Comparison of ENCODE assay signal across 11 cellular contexts in the genomic region with DNA sequence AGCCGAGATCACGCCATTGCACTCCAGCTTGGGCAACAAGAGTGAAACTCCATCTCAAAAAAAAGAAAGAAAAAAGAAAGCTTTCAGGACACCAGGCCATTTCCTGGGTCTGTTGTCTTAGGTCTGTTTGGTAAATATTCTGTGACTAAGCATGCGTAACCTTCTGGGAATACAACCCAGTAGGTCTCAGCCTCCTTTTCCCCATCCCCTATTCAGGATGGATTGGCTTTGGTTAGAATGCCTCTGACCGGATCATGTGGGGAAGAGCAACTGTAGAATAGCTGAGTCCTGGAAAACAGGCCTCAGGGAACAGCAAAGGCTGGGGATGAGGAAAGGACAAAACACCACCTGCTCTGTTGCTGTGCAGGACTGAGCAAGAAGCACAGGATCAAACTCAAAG. TPM values are rescaled to one million over a fixed set of nuclear protein-coding genes. Genes with fewer than 3 reads are reported as not detected.
DNase-seq lines count a peak whose midpoint lies in the region; ATAC-seq and TF ChIP-seq lines count a peak whose summit lies in the region.
"Had no signal": no experiment of that assay in that cellular context is flagged by ENCODE, and none has a peak within 500 bp of the region (broad histone marks: within the 10 kb centered on the region; RNA-seq: fewer than 3 reads in every experiment).

No MANE protein-coding gene starts in this region.

- H3K27ac ChIP-seq in hepatocyte: peak overlapping the region; percentile 91
- peak overlapping the region in 4 of 5 donors; percentile 91 to 94 (median 92) for H3K27ac ChIP-seq in stomach
- no peak overlapping the region for H3K27ac ChIP-seq in SK-N-SH (ENCODE audit: low read depth in 2 of 2, low read length in 1 of 2)

- H3K4me3 Mint-ChIP-seq in activated CD4-positive, alpha-beta T cell treated with anti-CD3 and anti-CD28 coated beads, Interleukin-2, amount 10 ng/mL, durations not matched to agents 24 days and 14 days: peak overlapping the region; percentile 99
- peak overlapping the region; percentile 41 for H3K4me3 Mint-ChIP-seq in WTC11

- WGBS in hepatocyte (ENCODE audit: low lambda C conversion rate, missing lambda C conversion rate): 91% methylated on average over 4 of the region's 4 CpGs
- 91 to 98% (median 95%) methylated on average over 4 of the region's 4 CpGs for WGBS in stomach, 5 donors
- 100% methylated on average over 4 of the region's 4 CpGs for WGBS in SK-N-SH (ENCODE audit: low lambda C conversion rate)

- H3K36me3 Mint-ChIP-seq in activated CD4-positive, alpha-beta T cell treated with anti-CD3 and anti-CD28 coated beads, Interleukin-2, amount 10 ng/mL, durations not matched to agents 24 days and 14 days (ENCODE audit: low read depth): peaks cover 3% of the 10 kb centered on the region
- H3K36me3 Mint-ChIP-seq in WTC11: peaks cover 8% of the 10 kb centered on the region

- H4K20me1 ChIP-seq in hepatocyte (ENCODE audit: insufficient read depth, poor library complexity, severe bottlenecking): no peaks in the 10 kb centered on the region
- no peaks in the 10 kb centered on the region for H4K20me1 ChIP-seq in SK-N-SH (ENCODE audit: insufficient read depth)

- CTCF ChIA-PET in WTC11 (lab: Charles Lee): interaction anchor here (1.2 kb wide), 1 partner anchor 299 kb away, joined by 4 read pairs; no protein-coding TSS in a partner anchor
- CTCF ChIA-PET in SK-N-SH (lab: Yijun Ruan, JAX): no interaction called here

- H3F3A ChIP-seq in SK-N-SH (replicated peaks; ENCODE audit: insufficient read depth): peaks cover 14% of the 10 kb centered on the region

- H3K9me2 ChIP-seq in hepatocyte (replicated peaks; ENCODE audit: insufficient read depth) (no peaks in the 10 kb centered on the region), SK-N-SH (no peaks in the 10 kb centered on the region)

- H3K27ac Mint-ChIP-seq in activated CD4-positive, alpha-beta T cell treated with anti-CD3 and anti-CD28 coated beads, Interleukin-2, amount 10 ng/mL, durations not matched to agents 24 days and 14 days: peak overlapping the region; percentile 99
- peak overlapping the region; percentile 91 for H3K27ac Mint-ChIP-seq in WTC11

- H3K36me3 ChIP-seq in hepatocyte (replicated peaks; ENCODE audit: insufficient read depth, low read depth): no peaks in the 10 kb centered on the region
- peaks cover 0 to 2% (median under 1%) of the 10 kb centered on the region in 4 donors for H3K36me3 ChIP-seq in stomach
- no peaks in the 10 kb centered on the region for H3K36me3 ChIP-seq in SK-N-SH (replicated peaks in 1 of 2; ENCODE audit: control insufficient read depth in 1 of 2, insufficient read depth in 2 of 2, low read length in 1 of 2)

- H3K79me2 ChIP-seq in hepatocyte (peaks cover 20% of the 10 kb centered on the region), SK-N-SH (ENCODE audit: insufficient read depth) (peaks cover 16% of the 10 kb centered on the region)

- H3K27me3 ChIP-seq in hepatocyte (no peaks in the 10 kb centered on the region), stomach (no peaks in the 10 kb centered on the region), SK-N-SH (ENCODE audit: insufficient read depth) (no peaks in the 10 kb centered on the region)

- no peak for TF ChIP-seq EP300 in stomach (IDR thresholded peaks at IDR 0.05)
- TF ChIP-seq EP300 in SK-N-SH (IDR thresholded peaks at IDR 0.05; ENCODE audit: borderline replicate concordance in 1 of 2, low read depth in 1 of 2, low read length in 1 of 2): no peak

- H3K9ac ChIP-seq in SK-N-SH: no peak overlapping the region

- H3K27me3 Mint-ChIP-seq in activated CD4-positive, alpha-beta T cell treated with anti-CD3 and anti-CD28 coated beads, Interleukin-2, amount 10 ng/mL, durations not matched to agents 24 days and 14 days: no peaks in the 10 kb centered on the region
- no peaks in the 10 kb centered on the region for H3K27me3 Mint-ChIP-seq in WTC11 (ENCODE audit: low read depth)

- ATAC-seq in WTC11 (no peak), HG03139 (IDR thresholded peaks at IDR 0.05; ENCODE audit: unreplicated experiment) (no peak)

- no peaks in the 10 kb centered on the region for H3K9me3 Mint-ChIP-seq in activated CD4-positive, alpha-beta T cell treated with anti-CD3 and anti-CD28 coated beads, Interleukin-2, amount 10 ng/mL, durations not matched to agents 24 days and 14 days
- H3K9me3 Mint-ChIP-seq in WTC11: peaks cover 3% of the 10 kb centered on the region

- DNase-seq in activated CD4-positive, alpha-beta T cell treated with anti-CD3 and anti-CD28 coated beads, Interleukin-2, amount 10 ng/mL, durations not matched to agents 24 days and 14 days: no peak
- no peak for DNase-seq in activated CD4-positive, alpha-beta T cell treated with anti-CD3 and anti-CD28 coated beads for 1 hour
- no peak for DNase-seq in WTC11 (ENCODE audit: low spot score)
- DNase-seq in hepatocyte (ENCODE audit: low spot score): no peak
- DNase-seq in stomach: no peak
- DNase-seq in SK-N-SH: no peak
- DNase-seq in NCI-H748 treated with DMSO at 0.1 percent for 48 hours (lab: John Stamatoyannopoulos, UW): no peak
- DNase-seq: midbrain, NCI-H82 had no signal

- H3K4me1 Mint-ChIP-seq in activated CD4-positive, alpha-beta T cell treated with anti-CD3 and anti-CD28 coated beads, Interleukin-2, amount 10 ng/mL, durations not matched to agents 24 days and 14 days: peaks cover 37% of the 10 kb centered on the region
- peaks cover 17% of the 10 kb centered on the region for H3K4me1 Mint-ChIP-seq in WTC11

- H3K4me3 ChIP-seq in hepatocyte: no peak overlapping the region
- no peak overlapping the region for H3K4me3 ChIP-seq in stomach
- no peak overlapping the region for H3K4me3 ChIP-seq in SK-N-SH (ENCODE audit: low read depth in 2 of 2, low read length in 1 of 2)

- peaks cover 10% of the 10 kb centered on the region for H3K4me1 ChIP-seq in hepatocyte (ENCODE audit: insufficient read depth)
- peaks cover 12 to 31% (median 17%) of the 10 kb centered on the region in 4 donors for H3K4me1 ChIP-seq in stomach
- H3K4me1 ChIP-seq in SK-N-SH (ENCODE audit: control insufficient read depth in 1 of 2, insufficient read depth in 2 of 2, low read depth in 1 of 2, low read length in 1 of 2): peaks cover 0 to 9% of the 10 kb centered on the region in 2 experiments; a peak in 1 of 4 replicates

- POLR2A ChIA-PET in WTC11 (lab: Charles Lee): no interaction called here
- POLR2A ChIA-PET in SK-N-SH (lab: Yijun Ruan, JAX): no interaction called here

- TF ChIP-seq CTCF in WTC11 (IDR thresholded peaks at IDR 0.05) (no peak), hepatocyte (IDR thresholded peaks at IDR 0.05; ENCODE audit: poor library complexity) (no peak), stomach (IDR thresholded peaks at IDR 0.05) (no peak), SK-N-SH (IDR thresholded peaks at IDR 0.05) (no peak)

- intact Hi-C loops in activated CD4-positive, alpha-beta T cell treated with anti-CD3 and anti-CD28 coated beads, Interleukin-2, amount 10 ng/mL, durations not matched to agents 24 days and 14 days (cut with micrococcal nuclease): loop anchor here (5.0 kb wide), 2 partner anchors 144 to 746 kb away; a partner anchor contains a TSS
- intact Hi-C loops in stomach (cut with DNase I; ENCODE audit: low total_unique reads): no loop called here

- H2AFZ ChIP-seq in hepatocyte (no peak overlapping the region), SK-N-SH (ENCODE audit: low read depth) (no peak overlapping the region)

- H3K9me3 ChIP-seq in hepatocyte (ENCODE audit: low read depth) (no peaks in the 10 kb centered on the region), stomach (no peaks in the 10 kb centered on the region), SK-N-SH (no peaks in the 10 kb centered on the region)
- H3K9me3 ChIP-seq: thoracic aorta had no signal

- no peak for TF ChIP-seq RAD21 in SK-N-SH (IDR thresholded peaks at IDR 0.05; ENCODE audit: low read length)

- H3K4me2 ChIP-seq in hepatocyte: no peak overlapping the region
- H3K4me2 ChIP-seq in SK-N-SH: no peak overlapping the region

- TF ChIP-seq POLR2A in stomach (IDR thresholded peaks at IDR 0.05): no peak

TF ChIP-seq in WTC11, 78 proteins besides CTCF, POLR2A, EP300 and RAD21 (continues in another document):
- TF ChIP-seq HMGA2 (CRISPR knock-in tag; IDR thresholded peaks at IDR 0.05) (no peak), TEAD1 (CRISPR knock-in tag; IDR thresholded peaks at IDR 0.05) (no peak), GRHL2 (CRISPR knock-in tag; IDR thresholded peaks at IDR 0.05; ENCODE audit: insufficient replicate concordance, severe bottlenecking) (no peak), PRRX2 (CRISPR knock-in tag; IDR thresholded peaks at IDR 0.05) (no peak)
- TF ChIP-seq, protein P1, sequence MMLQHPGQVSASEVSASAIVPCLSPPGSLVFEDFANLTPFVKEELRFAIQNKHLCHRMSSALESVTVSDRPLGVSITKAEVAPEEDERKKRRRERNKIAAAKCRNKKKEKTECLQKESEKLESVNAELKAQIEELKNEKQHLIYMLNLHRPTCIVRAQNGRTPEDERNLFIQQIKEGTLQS (CRISPR knock-in tag; conservative IDR thresholded peaks at IDR 0.05): no peak

TF ChIP-seq in SK-N-SH, 30 proteins besides CTCF, POLR2A, EP300 and RAD21 (continues in another document):
- TF ChIP-seq NRF1 (IDR thresholded peaks at IDR 0.05; ENCODE audit: low read depth, low read length) (no peak), EZH2phosphoT487 (IDR thresholded peaks at IDR 0.05; ENCODE audit: borderline replicate concordance, low read depth) (no peak), RCOR1 (IDR thresholded peaks at IDR 0.05; ENCODE audit: low read length) (no peak), TEAD4 (IDR thresholded peaks at IDR 0.05; ENCODE audit: borderline replicate concordance, insufficient read depth) (no peak), YY1 (IDR thresholded peaks at IDR 0.05; ENCODE audit: low read depth) (no peak)
- TF ChIP-seq, protein P2, sequence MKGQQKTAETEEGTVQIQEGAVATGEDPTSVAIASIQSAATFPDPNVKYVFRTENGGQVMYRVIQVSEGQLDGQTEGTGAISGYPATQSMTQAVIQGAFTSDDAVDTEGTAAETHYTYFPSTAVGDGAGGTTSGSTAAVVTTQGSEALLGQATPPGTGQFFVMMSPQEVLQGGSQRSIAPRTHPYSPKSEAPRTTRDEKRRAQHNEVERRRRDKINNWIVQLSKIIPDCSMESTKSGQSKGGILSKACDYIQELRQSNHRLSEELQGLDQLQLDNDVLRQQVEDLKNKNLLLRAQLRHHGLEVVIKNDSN (IDR thresholded peaks at IDR 0.05; ENCODE audit: borderline replicate concordance, low read depth): no peak

RNA-seq across cellular contexts. Expression of a gene that starts 1.6 kb away (rescaled TPM):
- 42.2 and 44.3 TPM in 2 replicates for total RNA-seq in activated CD4-positive, alpha-beta T cell treated with anti-CD3 and anti-CD28 coated beads, Interleukin-2, amount 10 ng/mL, durations not matched to agents 24 days and 14 days
- total RNA-seq in WTC11 (2021) (22.0 to 22.9 TPM (median 22.1 TPM) in 3 replicates), hepatocyte (15.7 and 16.5 TPM in 2 replicates), stomach (10 to 100 TPM in 3 of 5 donors, 1 to 10 TPM in 1, not detected in 1; 7.2 to 32.2 (median 12.5) TPM)
- polyA plus RNA-seq in hepatocyte (32.8 and 33.5 TPM in 2 replicates), stomach (10 to 100 TPM; 21.3 to 29.5 (median 23.7) TPM), SK-N-SH (2012; rRNA removed) (32.8 and 34.7 TPM in 2 replicates)
- polyA plus RNA-seq in SK-N-SH (2012; cell fraction: cytosol; rRNA removed): 47.0 and 63.9 TPM in 2 replicates
- 6.5 and 11.0 TPM in 2 replicates for polyA plus RNA-seq in SK-N-SH (2012; cell fraction: nucleus; rRNA removed)

Comparison
In these comparisons a context has a peak if more than half of its experiments do, and no peak if none do; other contexts are left out.
1. H3K27ac ChIP-seq: peak in hepatocyte (single experiment) and stomach (4 of 5); none in SK-N-SH (0 of 2).